Comparison of ENCODE assay signal across 1 cellular context in the genomic region with DNA sequence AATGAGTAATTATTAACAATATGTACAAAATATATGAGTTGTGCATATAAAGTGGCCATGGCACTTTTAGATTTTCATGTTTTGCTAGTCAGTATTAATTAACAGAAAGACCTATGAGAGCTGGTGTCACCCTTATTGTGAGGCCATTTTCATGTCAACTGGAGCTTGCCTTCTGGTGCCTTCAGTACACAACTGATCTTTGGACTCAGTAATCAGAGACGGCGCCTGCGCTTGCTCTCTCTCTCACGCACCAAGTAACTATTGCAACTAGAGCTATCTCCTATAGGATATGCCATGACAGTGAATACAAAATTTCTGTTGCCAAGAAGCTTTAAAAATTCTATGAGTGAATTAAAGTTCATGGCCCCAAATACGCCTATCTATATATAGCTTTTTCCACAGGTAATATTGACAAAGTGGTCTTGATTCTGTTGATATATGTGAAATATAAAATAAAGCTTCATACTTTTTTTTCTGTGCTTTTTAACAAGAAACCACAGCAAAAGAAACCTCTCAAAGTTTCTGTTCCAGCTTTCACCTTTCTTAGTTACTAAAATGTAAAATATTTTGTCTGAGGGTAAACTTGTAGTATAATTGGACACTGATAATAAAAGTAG.
TF ChIP-seq lines count a peak whose summit lies in the region.

No MANE protein-coding gene starts in this region.

TF ChIP-seq in HepG2, 621 proteins besides CTCF, POLR2A, EP300 and RAD21 (continued from another document and continues in another):
- peak; percentile 70 for TF ChIP-seq CEBPG (CRISPR knock-in tag; IDR thresholded peaks at IDR 0.05)
- TF ChIP-seq TOPORS (CRISPR knock-in tag; IDR thresholded peaks at IDR 0.05): no peak
- peak; percentile 49; the same call in 1 of the 2 replicates for TF ChIP-seq MIXL1 (CRISPR knock-in tag; IDR thresholded peaks at IDR 0.05)
- TF ChIP-seq ZNF776 (CRISPR knock-in tag; IDR thresholded peaks at IDR 0.05): no peak
- TF ChIP-seq, protein P1, sequence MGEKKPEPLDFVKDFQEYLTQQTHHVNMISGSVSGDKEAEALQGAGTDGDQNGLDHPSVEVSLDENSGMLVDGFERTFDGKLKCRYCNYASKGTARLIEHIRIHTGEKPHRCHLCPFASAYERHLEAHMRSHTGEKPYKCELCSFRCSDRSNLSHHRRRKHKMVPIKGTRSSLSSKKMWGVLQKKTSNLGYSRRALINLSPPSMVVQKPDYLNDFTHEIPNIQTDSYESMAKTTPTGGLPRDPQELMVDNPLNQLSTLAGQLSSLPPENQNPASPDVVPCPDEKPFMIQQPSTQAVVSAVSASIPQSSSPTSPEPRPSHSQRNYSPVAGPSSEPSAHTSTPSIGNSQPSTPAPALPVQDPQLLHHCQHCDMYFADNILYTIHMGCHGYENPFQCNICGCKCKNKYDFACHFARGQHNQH (CRISPR knock-in tag; IDR thresholded peaks at IDR 0.05): 0 out of 2 replicates have a peak, but pooled peaks have one; percentile 37
- TF ChIP-seq, protein P2, sequence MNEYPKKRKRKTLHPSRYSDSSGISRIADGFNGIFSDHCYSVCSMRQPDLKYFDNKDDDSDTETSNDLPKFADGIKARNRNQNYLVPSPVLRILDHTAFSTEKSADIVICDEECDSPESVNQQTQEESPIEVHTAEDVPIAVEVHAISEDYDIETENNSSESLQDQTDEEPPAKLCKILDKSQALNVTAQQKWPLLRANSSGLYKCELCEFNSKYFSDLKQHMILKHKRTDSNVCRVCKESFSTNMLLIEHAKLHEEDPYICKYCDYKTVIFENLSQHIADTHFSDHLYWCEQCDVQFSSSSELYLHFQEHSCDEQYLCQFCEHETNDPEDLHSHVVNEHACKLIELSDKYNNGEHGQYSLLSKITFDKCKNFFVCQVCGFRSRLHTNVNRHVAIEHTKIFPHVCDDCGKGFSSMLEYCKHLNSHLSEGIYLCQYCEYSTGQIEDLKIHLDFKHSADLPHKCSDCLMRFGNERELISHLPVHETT (CRISPR knock-in tag; conservative IDR thresholded peaks at IDR 0.05): no peak
- TF ChIP-seq AKAP8 (CRISPR knock-in tag; IDR thresholded peaks at IDR 0.05): no peak
- TF ChIP-seq, protein P3, sequence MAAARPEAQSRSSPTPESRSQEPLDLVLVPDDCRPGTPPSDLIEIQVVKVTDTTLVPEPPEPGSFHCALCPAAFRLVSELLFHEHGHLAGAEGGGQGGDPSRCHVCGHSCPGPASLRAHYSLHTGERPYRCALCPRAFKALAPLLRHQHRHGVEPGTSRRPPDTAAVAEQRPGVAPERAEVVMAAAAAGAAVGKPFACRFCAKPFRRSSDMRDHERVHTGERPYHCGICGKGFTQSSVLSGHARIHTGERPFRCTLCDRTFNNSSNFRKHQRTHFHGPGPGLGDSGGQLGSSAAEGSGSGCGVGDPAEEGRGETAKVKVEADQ (CRISPR knock-in tag; IDR thresholded peaks at IDR 0.05; ENCODE audit: borderline replicate concordance): no peak
- TF ChIP-seq, protein P4, sequence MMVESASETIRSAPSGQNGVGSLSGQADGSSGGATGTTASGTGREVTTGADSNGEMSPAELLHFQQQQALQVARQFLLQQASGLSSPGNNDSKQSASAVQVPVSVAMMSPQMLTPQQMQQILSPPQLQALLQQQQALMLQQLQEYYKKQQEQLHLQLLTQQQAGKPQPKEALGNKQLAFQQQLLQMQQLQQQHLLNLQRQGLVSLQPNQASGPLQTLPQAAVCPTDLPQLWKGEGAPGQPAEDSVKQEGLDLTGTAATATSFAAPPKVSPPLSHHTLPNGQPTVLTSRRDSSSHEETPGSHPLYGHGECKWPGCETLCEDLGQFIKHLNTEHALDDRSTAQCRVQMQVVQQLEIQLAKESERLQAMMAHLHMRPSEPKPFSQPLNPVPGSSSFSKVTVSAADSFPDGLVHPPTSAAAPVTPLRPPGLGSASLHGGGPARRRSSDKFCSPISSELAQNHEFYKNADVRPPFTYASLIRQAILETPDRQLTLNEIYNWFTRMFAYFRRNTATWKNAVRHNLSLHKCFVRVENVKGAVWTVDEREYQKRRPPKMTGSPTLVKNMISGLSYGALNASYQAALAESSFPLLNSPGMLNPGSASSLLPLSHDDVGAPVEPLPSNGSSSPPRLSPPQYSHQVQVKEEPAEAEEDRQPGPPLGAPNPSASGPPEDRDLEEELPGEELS (CRISPR knock-in tag; IDR thresholded peaks at IDR 0.05): peak; percentile 52; the same call in 1 of the 2 replicates
- TF ChIP-seq, protein P5, sequence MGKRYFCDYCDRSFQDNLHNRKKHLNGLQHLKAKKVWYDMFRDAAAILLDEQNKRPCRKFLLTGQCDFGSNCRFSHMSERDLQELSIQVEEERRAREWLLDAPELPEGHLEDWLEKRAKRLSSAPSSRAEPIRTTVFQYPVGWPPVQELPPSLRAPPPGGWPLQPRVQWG (CRISPR knock-in tag; IDR thresholded peaks at IDR 0.05; ENCODE audit: borderline replicate concordance, low read depth): no peak
- TF ChIP-seq NFYC (CRISPR knock-in tag; IDR thresholded peaks at IDR 0.05): no peak
- TF ChIP-seq, protein P6, sequence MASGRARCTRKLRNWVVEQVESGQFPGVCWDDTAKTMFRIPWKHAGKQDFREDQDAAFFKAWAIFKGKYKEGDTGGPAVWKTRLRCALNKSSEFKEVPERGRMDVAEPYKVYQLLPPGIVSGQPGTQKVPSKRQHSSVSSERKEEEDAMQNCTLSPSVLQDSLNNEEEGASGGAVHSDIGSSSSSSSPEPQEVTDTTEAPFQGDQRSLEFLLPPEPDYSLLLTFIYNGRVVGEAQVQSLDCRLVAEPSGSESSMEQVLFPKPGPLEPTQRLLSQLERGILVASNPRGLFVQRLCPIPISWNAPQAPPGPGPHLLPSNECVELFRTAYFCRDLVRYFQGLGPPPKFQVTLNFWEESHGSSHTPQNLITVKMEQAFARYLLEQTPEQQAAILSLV (CRISPR knock-in tag; IDR thresholded peaks at IDR 0.05; ENCODE audit: borderline replicate concordance): no peak
- TF ChIP-seq ZNF547 (CRISPR knock-in tag; IDR thresholded peaks at IDR 0.05): no peak
- TF ChIP-seq ZNF607 (CRISPR knock-in tag; IDR thresholded peaks at IDR 0.05; ENCODE audit: borderline replicate concordance): no peak
- no peak for TF ChIP-seq CBFB (CRISPR knock-in tag; IDR thresholded peaks at IDR 0.05)
- peak; percentile 96 for TF ChIP-seq HNF4A (CRISPR knock-in tag; IDR thresholded peaks at IDR 0.05)
- TF ChIP-seq ZNF644 (CRISPR knock-in tag; IDR thresholded peaks at IDR 0.05; ENCODE audit: low read depth): peak; percentile 96
- TF ChIP-seq TAF1 (CRISPR knock-in tag; IDR thresholded peaks at IDR 0.05): no peak
- no peak for TF ChIP-seq CAMTA2 (CRISPR knock-in tag; IDR thresholded peaks at IDR 0.05; ENCODE audit: borderline replicate concordance)
- peak; percentile 49; the same call in 1 of the 2 replicates for TF ChIP-seq RARA (CRISPR knock-in tag; IDR thresholded peaks at IDR 0.05)
- TF ChIP-seq, protein P7, sequence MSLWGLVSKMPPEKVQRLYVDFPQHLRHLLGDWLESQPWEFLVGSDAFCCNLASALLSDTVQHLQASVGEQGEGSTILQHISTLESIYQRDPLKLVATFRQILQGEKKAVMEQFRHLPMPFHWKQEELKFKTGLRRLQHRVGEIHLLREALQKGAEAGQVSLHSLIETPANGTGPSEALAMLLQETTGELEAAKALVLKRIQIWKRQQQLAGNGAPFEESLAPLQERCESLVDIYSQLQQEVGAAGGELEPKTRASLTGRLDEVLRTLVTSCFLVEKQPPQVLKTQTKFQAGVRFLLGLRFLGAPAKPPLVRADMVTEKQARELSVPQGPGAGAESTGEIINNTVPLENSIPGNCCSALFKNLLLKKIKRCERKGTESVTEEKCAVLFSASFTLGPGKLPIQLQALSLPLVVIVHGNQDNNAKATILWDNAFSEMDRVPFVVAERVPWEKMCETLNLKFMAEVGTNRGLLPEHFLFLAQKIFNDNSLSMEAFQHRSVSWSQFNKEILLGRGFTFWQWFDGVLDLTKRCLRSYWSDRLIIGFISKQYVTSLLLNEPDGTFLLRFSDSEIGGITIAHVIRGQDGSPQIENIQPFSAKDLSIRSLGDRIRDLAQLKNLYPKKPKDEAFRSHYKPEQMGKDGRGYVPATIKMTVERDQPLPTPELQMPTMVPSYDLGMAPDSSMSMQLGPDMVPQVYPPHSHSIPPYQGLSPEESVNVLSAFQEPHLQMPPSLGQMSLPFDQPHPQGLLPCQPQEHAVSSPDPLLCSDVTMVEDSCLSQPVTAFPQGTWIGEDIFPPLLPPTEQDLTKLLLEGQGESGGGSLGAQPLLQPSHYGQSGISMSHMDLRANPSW (CRISPR knock-in tag; IDR thresholded peaks at IDR 0.05; ENCODE audit: borderline replicate concordance): no peak
- TF ChIP-seq ZSCAN31 (CRISPR knock-in tag; IDR thresholded peaks at IDR 0.05; ENCODE audit: low read depth): 0 out of 2 replicates have a peak, but pooled peaks have one; percentile 3
- no peak for TF ChIP-seq ZNF891 (CRISPR knock-in tag; IDR thresholded peaks at IDR 0.05)
- TF ChIP-seq JARID2 (CRISPR knock-in tag; IDR thresholded peaks at IDR 0.05; ENCODE audit: insufficient replicate concordance): no peak
- TF ChIP-seq ZNF879 (CRISPR knock-in tag; IDR thresholded peaks at IDR 0.05): no peak
- TF ChIP-seq, protein P8, sequence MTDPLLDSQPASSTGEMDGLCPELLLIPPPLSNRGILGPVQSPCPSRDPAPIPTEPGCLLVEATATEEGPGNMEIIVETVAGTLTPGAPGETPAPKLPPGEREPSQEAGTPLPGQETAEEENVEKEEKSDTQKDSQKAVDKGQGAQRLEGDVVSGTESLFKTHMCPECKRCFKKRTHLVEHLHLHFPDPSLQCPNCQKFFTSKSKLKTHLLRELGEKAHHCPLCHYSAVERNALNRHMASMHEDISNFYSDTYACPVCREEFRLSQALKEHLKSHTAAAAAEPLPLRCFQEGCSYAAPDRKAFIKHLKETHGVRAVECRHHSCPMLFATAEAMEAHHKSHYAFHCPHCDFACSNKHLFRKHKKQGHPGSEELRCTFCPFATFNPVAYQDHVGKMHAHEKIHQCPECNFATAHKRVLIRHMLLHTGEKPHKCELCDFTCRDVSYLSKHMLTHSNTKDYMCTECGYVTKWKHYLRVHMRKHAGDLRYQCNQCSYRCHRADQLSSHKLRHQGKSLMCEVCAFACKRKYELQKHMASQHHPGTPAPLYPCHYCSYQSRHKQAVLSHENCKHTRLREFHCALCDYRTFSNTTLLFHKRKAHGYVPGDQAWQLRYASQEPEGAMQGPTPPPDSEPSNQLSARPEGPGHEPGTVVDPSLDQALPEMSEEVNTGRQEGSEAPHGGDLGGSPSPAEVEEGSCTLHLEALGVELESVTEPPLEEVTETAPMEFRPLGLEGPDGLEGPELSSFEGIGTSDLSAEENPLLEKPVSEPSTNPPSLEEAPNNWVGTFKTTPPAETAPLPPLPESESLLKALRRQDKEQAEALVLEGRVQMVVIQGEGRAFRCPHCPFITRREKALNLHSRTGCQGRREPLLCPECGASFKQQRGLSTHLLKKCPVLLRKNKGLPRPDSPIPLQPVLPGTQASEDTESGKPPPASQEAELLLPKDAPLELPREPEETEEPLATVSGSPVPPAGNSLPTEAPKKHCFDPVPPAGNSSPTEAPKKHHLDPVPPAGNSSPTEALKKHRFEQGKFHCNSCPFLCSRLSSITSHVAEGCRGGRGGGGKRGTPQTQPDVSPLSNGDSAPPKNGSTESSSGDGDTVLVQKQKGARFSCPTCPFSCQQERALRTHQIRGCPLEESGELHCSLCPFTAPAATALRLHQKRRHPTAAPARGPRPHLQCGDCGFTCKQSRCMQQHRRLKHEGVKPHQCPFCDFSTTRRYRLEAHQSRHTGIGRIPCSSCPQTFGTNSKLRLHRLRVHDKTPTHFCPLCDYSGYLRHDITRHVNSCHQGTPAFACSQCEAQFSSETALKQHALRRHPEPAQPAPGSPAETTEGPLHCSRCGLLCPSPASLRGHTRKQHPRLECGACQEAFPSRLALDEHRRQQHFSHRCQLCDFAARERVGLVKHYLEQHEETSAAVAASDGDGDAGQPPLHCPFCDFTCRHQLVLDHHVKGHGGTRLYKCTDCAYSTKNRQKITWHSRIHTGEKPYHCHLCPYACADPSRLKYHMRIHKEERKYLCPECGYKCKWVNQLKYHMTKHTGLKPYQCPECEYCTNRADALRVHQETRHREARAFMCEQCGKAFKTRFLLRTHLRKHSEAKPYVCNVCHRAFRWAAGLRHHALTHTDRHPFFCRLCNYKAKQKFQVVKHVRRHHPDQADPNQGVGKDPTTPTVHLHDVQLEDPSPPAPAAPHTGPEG (CRISPR knock-in tag; IDR thresholded peaks at IDR 0.05): no peak
- no peak for TF ChIP-seq GZF1 (CRISPR knock-in tag; IDR thresholded peaks at IDR 0.05)
- TF ChIP-seq YEATS4 (CRISPR knock-in tag; IDR thresholded peaks at IDR 0.05; ENCODE audit: borderline replicate concordance): no peak; the same call in 1 of the 2 replicates
- TF ChIP-seq, protein P9, sequence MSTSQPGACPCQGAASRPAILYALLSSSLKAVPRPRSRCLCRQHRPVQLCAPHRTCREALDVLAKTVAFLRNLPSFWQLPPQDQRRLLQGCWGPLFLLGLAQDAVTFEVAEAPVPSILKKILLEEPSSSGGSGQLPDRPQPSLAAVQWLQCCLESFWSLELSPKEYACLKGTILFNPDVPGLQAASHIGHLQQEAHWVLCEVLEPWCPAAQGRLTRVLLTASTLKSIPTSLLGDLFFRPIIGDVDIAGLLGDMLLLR (CRISPR knock-in tag; IDR thresholded peaks at IDR 0.05): no peak
- TF ChIP-seq XRCC5 (optimal IDR thresholded peaks at IDR 0.05; ENCODE audit: low read length): peak; percentile 53
- no peak for TF ChIP-seq RNF2 (conservative IDR thresholded peaks at IDR 0.05; ENCODE audit: low read depth)
- no peak for TF ChIP-seq ZNF234 (CRISPR knock-in tag; conservative IDR thresholded peaks at IDR 0.05)
- peak; percentile 95 for TF ChIP-seq SIX4 (CRISPR knock-in tag; IDR thresholded peaks at IDR 0.05)
- TF ChIP-seq, protein P10, sequence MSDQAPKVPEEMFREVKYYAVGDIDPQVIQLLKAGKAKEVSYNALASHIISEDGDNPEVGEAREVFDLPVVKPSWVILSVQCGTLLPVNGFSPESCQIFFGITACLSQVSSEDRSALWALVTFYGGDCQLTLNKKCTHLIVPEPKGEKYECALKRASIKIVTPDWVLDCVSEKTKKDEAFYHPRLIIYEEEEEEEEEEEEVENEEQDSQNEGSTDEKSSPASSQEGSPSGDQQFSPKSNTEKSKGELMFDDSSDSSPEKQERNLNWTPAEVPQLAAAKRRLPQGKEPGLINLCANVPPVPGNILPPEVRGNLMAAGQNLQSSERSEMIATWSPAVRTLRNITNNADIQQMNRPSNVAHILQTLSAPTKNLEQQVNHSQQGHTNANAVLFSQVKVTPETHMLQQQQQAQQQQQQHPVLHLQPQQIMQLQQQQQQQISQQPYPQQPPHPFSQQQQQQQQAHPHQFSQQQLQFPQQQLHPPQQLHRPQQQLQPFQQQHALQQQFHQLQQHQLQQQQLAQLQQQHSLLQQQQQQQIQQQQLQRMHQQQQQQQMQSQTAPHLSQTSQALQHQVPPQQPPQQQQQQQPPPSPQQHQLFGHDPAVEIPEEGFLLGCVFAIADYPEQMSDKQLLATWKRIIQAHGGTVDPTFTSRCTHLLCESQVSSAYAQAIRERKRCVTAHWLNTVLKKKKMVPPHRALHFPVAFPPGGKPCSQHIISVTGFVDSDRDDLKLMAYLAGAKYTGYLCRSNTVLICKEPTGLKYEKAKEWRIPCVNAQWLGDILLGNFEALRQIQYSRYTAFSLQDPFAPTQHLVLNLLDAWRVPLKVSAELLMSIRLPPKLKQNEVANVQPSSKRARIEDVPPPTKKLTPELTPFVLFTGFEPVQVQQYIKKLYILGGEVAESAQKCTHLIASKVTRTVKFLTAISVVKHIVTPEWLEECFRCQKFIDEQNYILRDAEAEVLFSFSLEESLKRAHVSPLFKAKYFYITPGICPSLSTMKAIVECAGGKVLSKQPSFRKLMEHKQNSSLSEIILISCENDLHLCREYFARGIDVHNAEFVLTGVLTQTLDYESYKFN (CRISPR knock-in tag; conservative IDR thresholded peaks at IDR 0.05): peak; percentile 74
